ENCODE assay signal across 18 cellular contexts in the genomic region with DNA sequence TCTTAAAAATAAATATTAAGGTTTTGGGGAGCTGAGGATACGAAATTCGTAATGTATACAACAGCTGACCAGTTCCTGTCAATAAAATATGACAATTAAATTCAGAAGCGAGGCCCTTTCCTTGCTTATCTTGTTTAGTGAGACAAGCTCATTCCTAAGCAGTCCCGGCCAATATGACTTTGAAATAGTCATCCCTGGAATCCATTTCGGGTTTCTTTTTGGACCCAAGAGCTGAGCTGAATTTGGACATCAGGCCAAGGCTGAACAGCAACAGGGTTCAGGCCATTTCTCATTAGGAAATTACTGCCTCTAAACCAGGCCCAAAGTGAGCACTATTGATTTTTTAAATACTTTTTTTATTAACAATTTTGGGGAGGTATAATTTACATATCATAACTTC. TPM values are rescaled to one million over a fixed set of nuclear protein-coding genes. Genes with fewer than 3 reads are reported as not detected.
DNase-seq lines count a peak whose midpoint lies in the region; ATAC-seq and TF ChIP-seq lines count a peak whose summit lies in the region.
"Had no signal": no experiment of that assay in that cellular context is flagged by ENCODE, and none has a peak within 500 bp of the region (broad histone marks: within the 10 kb centered on the region; RNA-seq: fewer than 3 reads in every experiment).

No MANE protein-coding gene starts in this region.

- no peaks in the 10 kb centered on the region for H4K20me1 ChIP-seq in osteoblast (ENCODE audit: insufficient read depth, low read length)
- H4K20me1 ChIP-seq: BLaER1 treated with 17β-estradiol and CSF1 and Interleukin-3, amounts not matched to agents 10 nM and 100 nM had no signal

- H2AFZ ChIP-seq in ACC112 (ENCODE audit: low read length, unreplicated experiment) (peak overlapping the region; percentile 73), osteoblast (ENCODE audit: low read length) (peak overlapping the region; percentile 35)

- no peak for TF ChIP-seq POLR2A in esophagus muscularis mucosa (IDR thresholded peaks at IDR 0.05; ENCODE audit: low read depth)

- H3K27ac ChIP-seq in ACC112 (ENCODE audit: low read depth, low read length) (no peak overlapping the region), brain microvascular endothelial cell (no peak overlapping the region), osteoblast (ENCODE audit: low read depth, low read length) (no peak overlapping the region), esophagus muscularis mucosa (replicated peaks in 1 of 4) (no peak overlapping the region)
- H3K27ac ChIP-seq: BLaER1 treated with 17β-estradiol and CSF1 and Interleukin-3, amounts not matched to agents 10 nM and 100 nM had no signal

- H3K4me1 ChIP-seq in ACC112 (ENCODE audit: control insufficient read depth, insufficient read depth, low read length, unreplicated experiment) (no peaks in the 10 kb centered on the region), osteoblast (ENCODE audit: insufficient read depth, low read length) (no peaks in the 10 kb centered on the region), esophagus muscularis mucosa (no peaks in the 10 kb centered on the region)

- H3K79me2 ChIP-seq in ACC112 (ENCODE audit: control insufficient read depth, insufficient read depth, low read length, unreplicated experiment) (no peaks in the 10 kb centered on the region), osteoblast (ENCODE audit: insufficient read depth, low read length) (no peaks in the 10 kb centered on the region)

- in situ Hi-C loops in brain microvascular endothelial cell (cut with HindIII; ENCODE audit: low pct_ligation_motif_present, low sequenced_read_pairs): no loop called here

- WGBS in esophagus muscularis mucosa: 78% methylated on average over 5 of the region's 5 CpGs

- peak; percentile 43 for DNase-seq in AG20443 (ENCODE audit: low spot score)
- DNase-seq in brain microvascular endothelial cell: peak; percentile 2
- peak; percentile 2 for DNase-seq in osteoblast (ENCODE audit: insufficient read length, low spot score, missing footprints)
- no peak for DNase-seq in esophagus muscularis mucosa (ENCODE audit: extremely low spot score)
- DNase-seq: ACHN; Calu3; CD8-positive, alpha-beta T cell; DMS79 treated with DMSO at 0.1 percent for 48 hours; GF-D8; GOT3; H7; HFFc6 had no signal

- no peaks in the 10 kb centered on the region for H3K9me3 ChIP-seq in osteoblast (ENCODE audit: low read depth, low read length)
- peaks cover 0 to 5% (median 0%) of the 10 kb centered on the region in 4 donors for H3K9me3 ChIP-seq in esophagus muscularis mucosa

- H3K4me2 ChIP-seq in osteoblast (ENCODE audit: insufficient read depth, low read length): peak overlapping the region; percentile 23

- no peak overlapping the region for H3K4me3 ChIP-seq in ACC112 (ENCODE audit: low read depth, low read length)
- H3K4me3 ChIP-seq in brain microvascular endothelial cell (ENCODE audit: low read depth, low read length): no peak overlapping the region
- no peak overlapping the region for H3K4me3 ChIP-seq in osteoblast (ENCODE audit: insufficient read depth, low read length)
- no peak overlapping the region for H3K4me3 ChIP-seq in esophagus muscularis mucosa
- H3K4me3 ChIP-seq: BLaER1 treated with 17β-estradiol and CSF1 and Interleukin-3, amounts not matched to agents 10 nM and 100 nM had no signal

- ATAC-seq in HG03442 (IDR thresholded peaks at IDR 0.05; ENCODE audit: unreplicated experiment): no peak
- no peak for ATAC-seq in HG02870 (IDR thresholded peaks at IDR 0.05; ENCODE audit: unreplicated experiment)
- ATAC-seq: CD8-positive, alpha-beta T cell; HCT116 had no signal

- no peak for TF ChIP-seq CTCF in brain microvascular endothelial cell (IDR thresholded peaks at IDR 0.05; ENCODE audit: low read depth, low read length, missing control alignments)
- TF ChIP-seq CTCF in osteoblast (IDR thresholded peaks at IDR 0.05; ENCODE audit: extremely low read depth, low read depth, low read length): no peak
- no peak for TF ChIP-seq CTCF in esophagus muscularis mucosa (IDR thresholded peaks at IDR 0.05)

- H3K36me3 ChIP-seq in ACC112 (ENCODE audit: insufficient read depth, low read length) (no peaks in the 10 kb centered on the region), brain microvascular endothelial cell (replicated peaks) (no peaks in the 10 kb centered on the region), osteoblast (ENCODE audit: insufficient read depth, low read length) (no peaks in the 10 kb centered on the region), esophagus muscularis mucosa (no peaks in the 10 kb centered on the region)
- H3K36me3 ChIP-seq: BLaER1 treated with 17β-estradiol and CSF1 and Interleukin-3, amounts not matched to agents 10 nM and 100 nM had no signal

- H3K27me3 ChIP-seq in ACC112 (ENCODE audit: insufficient read depth, low read length) (no peaks in the 10 kb centered on the region), brain microvascular endothelial cell (replicated peaks) (no peaks in the 10 kb centered on the region), osteoblast (ENCODE audit: insufficient read depth, low read length) (no peaks in the 10 kb centered on the region), esophagus muscularis mucosa (no peaks in the 10 kb centered on the region)
- H3K27me3 ChIP-seq: BLaER1 treated with 17β-estradiol and CSF1 and Interleukin-3, amounts not matched to agents 10 nM and 100 nM had no signal

- intact Hi-C loops in esophagus muscularis mucosa (cut with DNase I): no loop called here

- TF ChIP-seq EP300 in esophagus muscularis mucosa (IDR thresholded peaks at IDR 0.05): no peak

RNA-seq across cellular contexts. Expression of gene FMN2, which starts 17.3 kb away (rescaled TPM):
- total RNA-seq in osteoblast (9.7 and 11.2 TPM in 2 replicates), esophagus muscularis mucosa (1 to 10 TPM in 3 of 4 donors, under 1 TPM in 1; 0.32 to 2.5 (median 1.4) TPM)
- total RNA-seq: B cell; CD8-positive, alpha-beta T cell had no signal
